Comparison of ENCODE assay signal across 12 cellular contexts in genomic region chr17:43719578-43719977, GRCh38. TPM values are rescaled to one million over a fixed set of nuclear protein-coding genes. Genes with fewer than 3 reads are reported as not detected.
DNase-seq lines count a peak whose midpoint lies in the region; ATAC-seq, FAIRE-seq and TF ChIP-seq lines count a peak whose summit lies in the region.
"Had no signal": no experiment of that assay in that cellular context is flagged by ENCODE, and none has a peak within 500 bp of the region (broad histone marks: within the 10 kb centered on the region; RNA-seq: fewer than 3 reads in every experiment).

No MANE protein-coding gene starts in this region.

- CTCF ChIA-PET in HepG2 (lab: Yijun Ruan, JAX; ENCODE audit: low intra/inter-chr PET ratio, low total read pairs): interaction anchor here (1.0 kb wide), 1 partner anchor 41 kb away, joined by 3 read pairs; no protein-coding TSS in a partner anchor
- CTCF ChIA-PET in activated CD8-positive, alpha-beta T cell treated with anti-CD3 and anti-CD28 coated beads, Interleukin-2, amount 10 ng/mL, durations not matched to agents 7 days and 5 days (lab: Charles Lee): interaction anchor here (1.0 kb wide), 1 partner anchor 46 kb away, joined by 4 read pairs; no protein-coding TSS in a partner anchor

- H3K36me3 ChIP-seq in HepG2 (replicated peaks in 1 of 2; ENCODE audit: control insufficient read depth in 1 of 2, insufficient read depth in 2 of 2, low read length in 2 of 2): no peaks in the 10 kb centered on the region
- no peaks in the 10 kb centered on the region for H3K36me3 ChIP-seq in right lobe of liver
- H3K36me3 ChIP-seq in gastrocnemius medialis: no peaks in the 10 kb centered on the region
- H3K36me3 ChIP-seq: cardiac muscle cell had no signal

- H3K4me1 Mint-ChIP-seq in activated CD8-positive, alpha-beta T cell treated with anti-CD3 and anti-CD28 coated beads, Interleukin-2, amount 10 ng/mL, durations not matched to agents 7 days and 5 days (ENCODE audit: low read depth): peaks cover 17% of the 10 kb centered on the region
- H3K4me1 Mint-ChIP-seq in memory B cell: peaks cover 8% of the 10 kb centered on the region

- DNase-seq in HepG2 (ENCODE audit: low spot score) (no peak), right lobe of liver (no peak), memory B cell (ENCODE audit: low spot score in 2 of 2) (no peak), gastrocnemius medialis (no peak)
- no peak for DNase-seq in activated CD8-positive, alpha-beta T cell treated with anti-CD3 and anti-CD28 coated beads, Interleukin-2, amount 10 ng/mL, durations not matched to agents 7 days and 5 days
- DNase-seq: H7 had no signal

- WGBS in HepG2 (ENCODE audit: low lambda C conversion rate): 63% methylated on average over 3 of the region's 3 CpGs
- WGBS in right lobe of liver (ENCODE audit: insufficient coverage, low coverage, low lambda C conversion rate, missing lambda C conversion rate): 44% methylated on average over 3 of the region's 3 CpGs

- no peak for TF ChIP-seq EP300 in HepG2 (IDR thresholded peaks at IDR 0.05; ENCODE audit: low read depth in 2 of 2, low read length in 2 of 2)
- no peak for TF ChIP-seq EP300 in HepG2 (CRISPR knock-in tag; IDR thresholded peaks at IDR 0.05; ENCODE audit: borderline replicate concordance)

- peak overlapping the region; percentile 88 for H3K4me3 Mint-ChIP-seq in activated CD8-positive, alpha-beta T cell treated with anti-CD3 and anti-CD28 coated beads, Interleukin-2, amount 10 ng/mL, durations not matched to agents 7 days and 5 days
- peak overlapping the region; percentile 100 for H3K4me3 Mint-ChIP-seq in memory B cell

- no peaks in the 10 kb centered on the region for H3K79me2 ChIP-seq in HepG2 (ENCODE audit: insufficient read depth, low read length)

- H3K9me3 ChIP-seq in HepG2 (ENCODE audit: low read length) (no peaks in the 10 kb centered on the region), right lobe of liver (no peaks in the 10 kb centered on the region), gastrocnemius medialis (no peaks in the 10 kb centered on the region)

- peak overlapping the region; percentile 96 for H3K27ac Mint-ChIP-seq in activated CD8-positive, alpha-beta T cell treated with anti-CD3 and anti-CD28 coated beads, Interleukin-2, amount 10 ng/mL, durations not matched to agents 7 days and 5 days
- peak overlapping the region; percentile 97 for H3K27ac Mint-ChIP-seq in memory B cell

- no peak overlapping the region for H3K4me2 ChIP-seq in HepG2 (ENCODE audit: low read depth, low read length)

- H3K4me3 ChIP-seq in HepG2 (replicated peaks in 1 of 3; ENCODE audit: insufficient read depth in 1 of 3, low read depth in 2 of 3, low read length in 3 of 3) (no peak overlapping the region), right lobe of liver (no peak overlapping the region), gastrocnemius medialis (no peak overlapping the region)

- H2AFZ ChIP-seq in HepG2 (ENCODE audit: low read length): no peak overlapping the region

- H3K4me1 ChIP-seq in HepG2 (ENCODE audit: insufficient read depth, low read length) (peaks cover 15% of the 10 kb centered on the region), right lobe of liver (peaks cover 0 to 4% (median 0%) of the 10 kb centered on the region in 4 donors), gastrocnemius medialis (no peaks in the 10 kb centered on the region)

- FAIRE-seq in HepG2 (lab: Jason Lieb, UNC): peak; percentile 15

- H3K27ac ChIP-seq in HepG2 (ENCODE audit: extremely low read length, insufficient read depth, low read length): no peak overlapping the region
- no peak overlapping the region for H3K27ac ChIP-seq in right lobe of liver
- H3K27ac ChIP-seq in gastrocnemius medialis: no peak overlapping the region
- H3K27ac ChIP-seq: C4-2B, cardiac muscle cell had no signal

- in situ Hi-C loops in HepG2 (cut with HindIII; ENCODE audit: extremely low pct_ligation_motif_present, low pct_unique_long_range_greater_than_20kb): no loop called here
- in situ Hi-C loops in gastrocnemius medialis (cut with MboI; ENCODE audit: low sequenced_read_pairs in 4 of 4): no loop called here

- TF ChIP-seq POLR2A in HepG2 (IDR thresholded peaks at IDR 0.05; ENCODE audit: insufficient read depth in 1 of 2, low read depth in 2 of 2, low read length in 2 of 2): no peak
- TF ChIP-seq POLR2A in right lobe of liver (IDR thresholded peaks at IDR 0.05): no peak
- no peak for TF ChIP-seq POLR2A in gastrocnemius medialis (IDR thresholded peaks at IDR 0.05)

- H3K36me3 Mint-ChIP-seq in activated CD8-positive, alpha-beta T cell treated with anti-CD3 and anti-CD28 coated beads, Interleukin-2, amount 10 ng/mL, durations not matched to agents 7 days and 5 days (ENCODE audit: low read depth): peaks cover 2% of the 10 kb centered on the region
- H3K36me3 Mint-ChIP-seq in memory B cell: no peaks in the 10 kb centered on the region

- ATAC-seq in HepG2 (no peak), right lobe of liver (no peak), memory B cell (ENCODE audit: low read depth) (no peak), HG02610 (IDR thresholded peaks at IDR 0.05; ENCODE audit: unreplicated experiment) (no peak), gastrocnemius medialis (no peak), HG03565 (IDR thresholded peaks at IDR 0.05; ENCODE audit: unreplicated experiment) (no peak), GM19035 (IDR thresholded peaks at IDR 0.05; ENCODE audit: unreplicated experiment) (no peak)
- ATAC-seq in activated CD8-positive, alpha-beta T cell treated with anti-CD3 and anti-CD28 coated beads, Interleukin-2, amount 10 ng/mL, durations not matched to agents 7 days and 5 days: no peak

- H3K27me3 ChIP-seq in HepG2 (ENCODE audit: control insufficient read depth in 1 of 2, insufficient read depth in 2 of 2, low read length in 2 of 2) (peaks cover 3 to 55% of the 10 kb centered on the region in 2 experiments; a peak in 4 of 5 replicates), right lobe of liver (no peaks in the 10 kb centered on the region), gastrocnemius medialis (no peaks in the 10 kb centered on the region)

- POLR2A ChIA-PET in HepG2 (lab: Yijun Ruan, JAX): no interaction called here
- POLR2A ChIA-PET in activated CD8-positive, alpha-beta T cell treated with anti-CD3 and anti-CD28 coated beads, Interleukin-2, amount 10 ng/mL, durations not matched to agents 7 days and 5 days (lab: Charles Lee): interaction anchor here (1.1 kb wide), 2 partner anchors 19 to 21 kb away, joined by 3 to 4 read pairs; no protein-coding TSS in a partner anchor

- no peak overlapping the region for H3K9ac ChIP-seq in HepG2 (ENCODE audit: insufficient read depth, low read depth, low read length)

- no peak for TF ChIP-seq CTCF in HepG2 (CRISPR knock-in tag; IDR thresholded peaks at IDR 0.05)
- TF ChIP-seq CTCF in right lobe of liver (IDR thresholded peaks at IDR 0.05): no peak
- no peak for TF ChIP-seq CTCF in gastrocnemius medialis (IDR thresholded peaks at IDR 0.05 in 4 of 5, conservative IDR thresholded peaks at IDR 0.05 in 1 of 5)

- intact Hi-C loops in HepG2 (cut with micrococcal nuclease; ENCODE audit: unreplicated experiment) (no loop called here), right lobe of liver (cut with DNase I) (no loop called here), gastrocnemius medialis (cut with DNase I; ENCODE audit: low total_unique reads) (no loop called here)

- H3K9me3 Mint-ChIP-seq in activated CD8-positive, alpha-beta T cell treated with anti-CD3 and anti-CD28 coated beads, Interleukin-2, amount 10 ng/mL, durations not matched to agents 7 days and 5 days (ENCODE audit: insufficient read depth): no peaks in the 10 kb centered on the region
- no peaks in the 10 kb centered on the region for H3K9me3 Mint-ChIP-seq in memory B cell

- TF ChIP-seq RAD21 in HepG2 (CRISPR knock-in tag; IDR thresholded peaks at IDR 0.05): no peak

- BruUV-seq in HepG2 (replicated peaks; lab: Mats Ljungman, UMichigan): no TSS peak

- peaks cover 27% of the 10 kb centered on the region for H3K27me3 Mint-ChIP-seq in activated CD8-positive, alpha-beta T cell treated with anti-CD3 and anti-CD28 coated beads, Interleukin-2, amount 10 ng/mL, durations not matched to agents 7 days and 5 days (ENCODE audit: low read depth)
- H3K27me3 Mint-ChIP-seq in memory B cell: peaks cover 7% of the 10 kb centered on the region

- H4K20me1 ChIP-seq in HepG2 (ENCODE audit: insufficient read depth, low read length): no peaks in the 10 kb centered on the region

RNA-seq across cellular contexts. Expression of gene SOST, which starts 39.0 kb away (rescaled TPM):
- not detected in 2 replicates for total RNA-seq in HepG2 (2016; rRNA removed; fragmentation: Illumina TruSeq; extraction: Trizol)
- not detected in 2 replicates for total RNA-seq in HepG2 (2016; cell fraction: cytosol; rRNA removed; fragmentation: Illumina TruSeq; extraction: Trizol; ENCODE audit: low read depth)
- total RNA-seq in HepG2 (2016; cell fraction: insoluble cytoplasmic fraction; rRNA removed; fragmentation: Illumina TruSeq; extraction: Trizol): not detected in 2 replicates
- total RNA-seq in HepG2 (2016; cell fraction: membrane; rRNA removed; fragmentation: Illumina TruSeq; extraction: Trizol): not detected in 2 replicates
- total RNA-seq in HepG2 (2016; cell fraction: nucleus; rRNA removed; fragmentation: Illumina TruSeq; extraction: Trizol): not detected in 2 replicates
- not detected in 2 replicates for polyA plus RNA-seq in HepG2 (2011; rRNA removed)
- polyA plus RNA-seq in HepG2 (2011; cell fraction: cytosol; rRNA removed): not detected in 2 replicates
- polyA plus RNA-seq in HepG2 (2011; cell fraction: nucleus; rRNA removed): not detected in 2 replicates
- polyA plus RNA-seq in HepG2 (2012): not detected in 2 replicates
- not detected in 2 replicates for polyA plus RNA-seq in HepG2 (2016; cell fraction: cytosol; fragmentation: Illumina TruSeq; extraction: Trizol; ENCODE audit: low read depth)
- polyA plus RNA-seq in HepG2 (2016; cell fraction: insoluble cytoplasmic fraction; fragmentation: Illumina TruSeq; extraction: Trizol; ENCODE audit: low read depth): not detected in 2 replicates
- polyA plus RNA-seq in HepG2 (2016; cell fraction: membrane; fragmentation: Illumina TruSeq; extraction: Trizol; ENCODE audit: low read depth): not detected in 2 replicates
- not detected in 2 replicates for polyA plus RNA-seq in HepG2 (2016; cell fraction: nucleus; fragmentation: Illumina TruSeq; extraction: Trizol; ENCODE audit: insufficient read depth, low read depth)
- polyA minus RNA-seq in HepG2 (2011; rRNA and poly(A)+ RNA removed; ENCODE audit: low replicate concordance): not detected in 2 replicates
- polyA minus RNA-seq in HepG2 (2011; cell fraction: cytosol; rRNA and poly(A)+ RNA removed): not detected in 2 replicates
- not detected in 2 replicates for polyA minus RNA-seq in HepG2 (2011; cell fraction: nucleus; rRNA and poly(A)+ RNA removed)
- total RNA-seq in right lobe of liver: not detected
- total RNA-seq in activated CD8-positive, alpha-beta T cell treated with anti-CD3 and anti-CD28 coated beads, Interleukin-2, amount 10 ng/mL, durations not matched to agents 7 days and 5 days: not detected
- not detected for total RNA-seq in gastrocnemius medialis
- total RNA-seq: glomerular endothelial cell, H7 had no signal

RNA-seq across cellular contexts. Expression of gene MEOX1, which starts 57.9 kb away (rescaled TPM):
- not detected in 2 replicates for total RNA-seq in HepG2 (2016; rRNA removed; fragmentation: Illumina TruSeq; extraction: Trizol)
- total RNA-seq in HepG2 (2016; cell fraction: cytosol; rRNA removed; fragmentation: Illumina TruSeq; extraction: Trizol; ENCODE audit: low read depth): not detected in 2 replicates
- total RNA-seq in HepG2 (2016; cell fraction: insoluble cytoplasmic fraction; rRNA removed; fragmentation: Illumina TruSeq; extraction: Trizol): not detected in 2 replicates
- total RNA-seq in HepG2 (2016; cell fraction: membrane; rRNA removed; fragmentation: Illumina TruSeq; extraction: Trizol): not detected in 2 replicates
- not detected in 2 replicates for total RNA-seq in HepG2 (2016; cell fraction: nucleus; rRNA removed; fragmentation: Illumina TruSeq; extraction: Trizol)
- polyA plus RNA-seq in HepG2 (2011; rRNA removed): not detected in 2 replicates
- polyA plus RNA-seq in HepG2 (2011; cell fraction: cytosol; rRNA removed): not detected in 2 replicates
- not detected in 2 replicates for polyA plus RNA-seq in HepG2 (2011; cell fraction: nucleus; rRNA removed)
- not detected in 2 replicates for polyA plus RNA-seq in HepG2 (2012)
- not detected in 2 replicates for polyA plus RNA-seq in HepG2 (2016; cell fraction: cytosol; fragmentation: Illumina TruSeq; extraction: Trizol; ENCODE audit: low read depth)
- not detected in 2 replicates for polyA plus RNA-seq in HepG2 (2016; cell fraction: insoluble cytoplasmic fraction; fragmentation: Illumina TruSeq; extraction: Trizol; ENCODE audit: low read depth)
- not detected in 2 replicates for polyA plus RNA-seq in HepG2 (2016; cell fraction: membrane; fragmentation: Illumina TruSeq; extraction: Trizol; ENCODE audit: low read depth)
- polyA plus RNA-seq in HepG2 (2016; cell fraction: nucleus; fragmentation: Illumina TruSeq; extraction: Trizol; ENCODE audit: insufficient read depth, low read depth): not detected in 2 replicates
- 2.2 TPM in 1 of 2 replicates, not detected in the other for polyA minus RNA-seq in HepG2 (2011; rRNA and poly(A)+ RNA removed; ENCODE audit: low replicate concordance)
- polyA minus RNA-seq in HepG2 (2011; cell fraction: cytosol; rRNA and poly(A)+ RNA removed): not detected in 2 replicates
- not detected in 2 replicates for polyA minus RNA-seq in HepG2 (2011; cell fraction: nucleus; rRNA and poly(A)+ RNA removed)
- total RNA-seq in right lobe of liver: under 1 TPM in 1 of 6 experiments, not detected in 5; 0.11 TPM
- 1 to 10 TPM; 5.4 to 6.9 TPM for total RNA-seq in activated CD8-positive, alpha-beta T cell treated with anti-CD3 and anti-CD28 coated beads, Interleukin-2, amount 10 ng/mL, durations not matched to agents 7 days and 5 days
- total RNA-seq in gastrocnemius medialis: 10 to 100 TPM in 1 of 4 donors, 1 to 10 TPM in 3; 4.0 to 12.2 (median 8.8) TPM
- total RNA-seq: H7 had no signal

RNA-seq across cellular contexts. Expression of gene DUSP3, which starts 59.2 kb away (rescaled TPM):
- total RNA-seq in HepG2 (2016; rRNA removed; fragmentation: Illumina TruSeq; extraction: Trizol) (60.0 and 73.6 TPM in 2 replicates), right lobe of liver (10 to 100 TPM; 75.1 to 97.2 (median 87.7) TPM), gastrocnemius medialis (100 to 1,000 TPM; 121 to 184 (median 145) TPM)
- total RNA-seq in HepG2 (2016; cell fraction: cytosol; rRNA removed; fragmentation: Illumina TruSeq; extraction: Trizol; ENCODE audit: low read depth): 23.0 and 23.3 TPM in 2 replicates
- total RNA-seq in HepG2 (2016; cell fraction: insoluble cytoplasmic fraction; rRNA removed; fragmentation: Illumina TruSeq; extraction: Trizol): 59.0 and 65.1 TPM in 2 replicates
- 67.6 and 70.6 TPM in 2 replicates for total RNA-seq in HepG2 (2016; cell fraction: membrane; rRNA removed; fragmentation: Illumina TruSeq; extraction: Trizol)
- total RNA-seq in HepG2 (2016; cell fraction: nucleus; rRNA removed; fragmentation: Illumina TruSeq; extraction: Trizol): 43.1 and 45.5 TPM in 2 replicates
- 71.5 and 77.4 TPM in 2 replicates for polyA plus RNA-seq in HepG2 (2011; rRNA removed)
- 62.0 and 65.1 TPM in 2 replicates for polyA plus RNA-seq in HepG2 (2011; cell fraction: cytosol; rRNA removed)
- 124 and 143 TPM in 2 replicates for polyA plus RNA-seq in HepG2 (2011; cell fraction: nucleus; rRNA removed)
- polyA plus RNA-seq in HepG2 (2012): 44.3 and 55.5 TPM in 2 replicates
- polyA plus RNA-seq in HepG2 (2016; cell fraction: cytosol; fragmentation: Illumina TruSeq; extraction: Trizol; ENCODE audit: low read depth): 24.0 and 28.0 TPM in 2 replicates
- polyA plus RNA-seq in HepG2 (2016; cell fraction: insoluble cytoplasmic fraction; fragmentation: Illumina TruSeq; extraction: Trizol; ENCODE audit: low read depth): 87.5 and 94.5 TPM in 2 replicates
- 57.3 and 59.6 TPM in 2 replicates for polyA plus RNA-seq in HepG2 (2016; cell fraction: membrane; fragmentation: Illumina TruSeq; extraction: Trizol; ENCODE audit: low read depth)
- 64.9 and 69.6 TPM in 2 replicates for polyA plus RNA-seq in HepG2 (2016; cell fraction: nucleus; fragmentation: Illumina TruSeq; extraction: Trizol; ENCODE audit: insufficient read depth, low read depth)
- polyA minus RNA-seq in HepG2 (2011; rRNA and poly(A)+ RNA removed; ENCODE audit: low replicate concordance): 62.1 and 126 TPM in 2 replicates
- polyA minus RNA-seq in HepG2 (2011; cell fraction: cytosol; rRNA and poly(A)+ RNA removed): 57.0 and 66.2 TPM in 2 replicates
- 75.8 and 87.4 TPM in 2 replicates for polyA minus RNA-seq in HepG2 (2011; cell fraction: nucleus; rRNA and poly(A)+ RNA removed)
- total RNA-seq in activated CD8-positive, alpha-beta T cell treated with anti-CD3 and anti-CD28 coated beads, Interleukin-2, amount 10 ng/mL, durations not matched to agents 7 days and 5 days: 10 to 100 TPM in 1 of 2 experiments, 1 to 10 TPM in 1; 9.2 to 14.7 TPM
